Comparison of ENCODE assay signal across 1 cellular context in genomic region chr22:50786936-50787335, GRCh38.
TF ChIP-seq lines count a peak whose summit lies in the region.

No MANE protein-coding gene starts in this region.

TF ChIP-seq in SK-N-SH, 30 proteins besides CTCF, POLR2A, EP300 and RAD21:
- TF ChIP-seq JUND (IDR thresholded peaks at IDR 0.05) = 0 out of 2 replicates have a peak, but pooled peaks have one; percentile 8
- peak; percentile 32; the same call in 1 of the 2 replicates for TF ChIP-seq FOSL2 (IDR thresholded peaks at IDR 0.05; ENCODE audit: borderline replicate concordance, low read depth)
- peak; percentile 22 for TF ChIP-seq PBX3 (IDR thresholded peaks at IDR 0.05)
